In genomic region chr15:56732135-56732880, GRCh38 we compare ENCODE assay signal across 8 cellular contexts. TPM values are rescaled to one million over a fixed set of nuclear protein-coding genes. Genes with fewer than 3 reads are reported as not detected.
DNase-seq lines count a peak whose midpoint lies in the region; ATAC-seq and TF ChIP-seq lines count a peak whose summit lies in the region.

No MANE protein-coding gene starts in this region.

- intact Hi-C loops in Panc1 (cut with micrococcal nuclease; ENCODE audit: unreplicated experiment), result no loop called here
- intact Hi-C loops in colonic mucosa (cut with DNase I), result no loop called here
- intact Hi-C loops in lower lobe of right lung (cut with DNase I), result no loop called here

- peak overlapping the region; percentile 92 for H3K9ac ChIP-seq in BLaER1
- peak overlapping the region; percentile 87 to 88 for H3K9ac ChIP-seq in colonic mucosa (ENCODE audit: low read depth in 2 of 2, low read length in 2 of 2)

- WGBS in thymus, result 6% methylated on average over 12 of the region's 12 CpGs

- H3K27ac ChIP-seq in BLaER1 (peak overlapping the region; percentile 91), Panc1 (ENCODE audit: low read length) (peak overlapping the region; percentile 95), colonic mucosa (peak overlapping the region; percentile 94), lower lobe of right lung (peak overlapping the region; percentile 97), thymus (ENCODE audit: low read depth) (peak overlapping the region; percentile 98)

- H3K27me3 ChIP-seq in BLaER1, result no peaks in the 10 kb centered on the region
- no peaks in the 10 kb centered on the region for H3K27me3 ChIP-seq in Panc1 (ENCODE audit: control insufficient read depth, insufficient read depth, low read length)
- H3K27me3 ChIP-seq in colonic mucosa, result no peaks in the 10 kb centered on the region
- H3K27me3 ChIP-seq in lower lobe of right lung (ENCODE audit: low read depth), result no peaks in the 10 kb centered on the region
- H3K27me3 ChIP-seq in thymus (ENCODE audit: control insufficient read depth, insufficient read depth), result no peaks in the 10 kb centered on the region

- TF ChIP-seq CTCF in Panc1 (IDR thresholded peaks at IDR 0.05) (no peak), colonic mucosa (IDR thresholded peaks at IDR 0.05) (no peak), lower lobe of right lung (IDR thresholded peaks at IDR 0.05) (no peak)

- no peaks in the 10 kb centered on the region for H3K36me3 ChIP-seq in BLaER1
- H3K36me3 ChIP-seq in Panc1 (ENCODE audit: control insufficient read depth, insufficient read depth, low read length), result no peaks in the 10 kb centered on the region
- H3K36me3 ChIP-seq in colonic mucosa, result no peaks in the 10 kb centered on the region
- H3K36me3 ChIP-seq in lower lobe of right lung, result no peaks in the 10 kb centered on the region
- no peaks in the 10 kb centered on the region for H3K36me3 ChIP-seq in thymus (ENCODE audit: control insufficient read depth, insufficient read depth)

- POLR2A ChIA-PET in Panc1 (lab: Charles Lee), result interaction anchor here (0.6 to 0.7 kb wide), 2 partner anchors 35 to 142 kb away, joined by 3 read pairs; no protein-coding TSS in a partner anchor

- in situ Hi-C loops in Panc1 (cut with HindIII; ENCODE audit: low pct_unique_long_range_greater_than_20kb, low sequenced_read_pairs), result no loop called here

- H3K9me3 ChIP-seq in BLaER1 (peaks cover 9% of the 10 kb centered on the region; the same call in 1 of the 2 replicates), Panc1 (ENCODE audit: control insufficient read depth, insufficient read depth, low read depth, low read length) (peaks cover 11% of the 10 kb centered on the region; the same call in 1 of the 2 replicates), colonic mucosa (no peaks in the 10 kb centered on the region), lower lobe of right lung (no peaks in the 10 kb centered on the region), thymus (ENCODE audit: control insufficient read depth) (no peaks in the 10 kb centered on the region)

- H4K20me1 ChIP-seq in BLaER1, result no peaks in the 10 kb centered on the region

- BruUV-seq in Panc1 (replicated peaks; lab: Mats Ljungman, UMichigan), result TSS peak; percentile 57

- peaks cover 25% of the 10 kb centered on the region for H3K4me1 ChIP-seq in BLaER1
- H3K4me1 ChIP-seq in Panc1 (ENCODE audit: control insufficient read depth, insufficient read depth, low read length), result peaks cover 7% of the 10 kb centered on the region; the same call in 1 of the 2 replicates
- H3K4me1 ChIP-seq in colonic mucosa, result no peaks in the 10 kb centered on the region
- peaks cover 43% of the 10 kb centered on the region for H3K4me1 ChIP-seq in lower lobe of right lung
- peaks cover 5% of the 10 kb centered on the region for H3K4me1 ChIP-seq in thymus (ENCODE audit: control insufficient read depth, insufficient read depth, low read length)

- peak overlapping the region; percentile 72 for H3K4me3 ChIP-seq in BLaER1
- peak overlapping the region; percentile 62 to 90 for H3K4me3 ChIP-seq in Panc1 (ENCODE audit: low read depth in 2 of 2, low read length in 2 of 2)
- peak overlapping the region; percentile 61 for H3K4me3 ChIP-seq in colonic mucosa
- H3K4me3 ChIP-seq in lower lobe of right lung, result peak overlapping the region; percentile 67
- peak overlapping the region; percentile 98 for H3K4me3 ChIP-seq in thymus (ENCODE audit: low read length)

- peak overlapping the region; percentile 93 for H3K4me2 ChIP-seq in BLaER1

- ATAC-seq in GM21447 (IDR thresholded peaks at IDR 0.05; ENCODE audit: unreplicated experiment) (peak; percentile 18), Panc1 (no peak), lower lobe of right lung (peak in 1 of 2 donors; percentile 6)

- CTCF ChIA-PET in Panc1 (lab: Charles Lee), result no interaction called here

- DNase-seq in Panc1 (ENCODE audit: low read depth, low spot score) (no peak), colonic mucosa (peak; percentile 27), lower lobe of right lung (no peak), activated gamma-delta T cell treated with Interleukin-2 at 50 U/mL for 16 hours (no peak)
- DNase-seq in stimulated activated naive CD4-positive, alpha-beta T cell treated with Interleukin-2 at 50 U/mL for 16 hours (lab: John Stamatoyannopoulos, UW), result no peak

RNA-seq across cellular contexts. Expression of gene ZNF280D, which starts 1.0 kb away (rescaled TPM):
- 21.5 TPM for total RNA-seq in Panc1 (2021; ENCODE audit: unreplicated experiment)
- 5.0 TPM for polyA plus RNA-seq in Panc1 (2012; ENCODE audit: insufficient read length)
- total RNA-seq in colonic mucosa, result 10 to 100 TPM; 24.9 to 27.4 TPM
- total RNA-seq in lower lobe of right lung, result 57.1 TPM
- 72.9 TPM for polyA plus RNA-seq in thymus
